Comparison of ENCODE assay signal across 11 cellular contexts in the genomic region with DNA sequence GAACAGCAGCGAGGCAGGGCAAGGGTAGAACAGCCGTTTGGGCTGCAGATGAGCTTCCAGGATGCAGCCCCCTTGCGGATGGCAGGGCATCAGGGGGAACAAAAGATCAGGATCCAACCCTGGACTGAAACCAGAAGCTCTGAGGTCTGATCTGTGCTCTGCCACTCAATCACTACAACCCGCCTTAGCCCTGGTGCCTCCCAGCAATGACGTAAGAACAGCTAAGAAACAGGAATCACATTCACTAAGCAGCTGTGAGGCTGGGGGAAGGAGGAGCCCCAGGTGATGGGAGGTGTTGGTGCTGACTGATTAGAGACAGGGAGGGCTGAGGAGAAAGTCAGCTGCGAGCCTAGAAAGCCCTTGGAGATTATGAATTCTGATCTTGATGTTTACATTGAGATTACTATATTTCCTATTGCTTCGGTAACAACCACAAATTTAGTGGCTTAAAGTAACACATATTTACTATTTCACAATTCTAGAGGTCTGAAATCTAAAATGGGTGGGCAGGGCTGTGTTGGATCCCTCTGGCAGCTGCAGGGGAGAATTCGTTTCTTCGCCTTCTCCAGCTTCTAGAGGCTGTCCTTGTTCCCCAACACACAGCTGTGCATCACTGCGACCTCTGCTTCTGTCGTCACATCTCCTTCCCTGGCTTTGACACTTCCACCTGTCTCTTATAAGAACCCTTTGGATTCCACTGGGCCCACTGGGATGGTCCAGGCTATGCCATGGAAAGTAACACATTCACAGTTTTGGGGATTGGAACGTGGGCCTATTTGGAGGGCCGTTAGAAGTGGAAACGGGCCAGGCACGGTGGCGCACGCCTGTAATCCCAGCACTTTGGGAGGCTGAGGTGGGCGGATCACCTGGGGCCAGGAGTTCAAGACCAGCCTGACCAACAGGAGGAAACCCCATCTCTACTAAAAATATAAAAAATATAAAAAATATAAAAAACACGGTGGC. TPM values are rescaled to one million over a fixed set of nuclear protein-coding genes. Genes with fewer than 3 reads are reported as not detected.
DNase-seq lines count a peak whose midpoint lies in the region; ATAC-seq and FAIRE-seq lines count a peak whose summit lies in the region.
"Had no signal": no experiment of that assay in that cellular context is flagged by ENCODE, and none has a peak within 500 bp of the region (broad histone marks: within the 10 kb centered on the region; RNA-seq: fewer than 3 reads in every experiment).

No MANE protein-coding gene starts in this region.

- H3K27me3 ChIP-seq in small intestine (ENCODE audit: control insufficient read depth in 2 of 2, insufficient read depth in 2 of 2, low read length in 2 of 2), result no peaks in the 10 kb centered on the region

- no peaks in the 10 kb centered on the region for H3K36me3 ChIP-seq in small intestine (ENCODE audit: control insufficient read depth in 2 of 2, insufficient read depth in 2 of 2, low read length in 2 of 2)

- peaks cover 5 to 6% of the 10 kb centered on the region in 2 donors for H3K4me1 ChIP-seq in small intestine (ENCODE audit: control insufficient read depth in 2 of 2, insufficient read depth in 1 of 2, low read depth in 1 of 2, low read length in 1 of 2)

- no peaks in the 10 kb centered on the region for H3K9me3 ChIP-seq in small intestine (ENCODE audit: control insufficient read depth, low read depth)

- peak; percentile 27 for DNase-seq in DMS79 treated with DMSO at 0.1 percent for 48 hours (lab: John Stamatoyannopoulos, UW)
- no peak for DNase-seq in DMS79 (lab: John Stamatoyannopoulos, UW)
- DNase-seq in NCI-H82 (lab: John Stamatoyannopoulos, UW), result peak; percentile 90
- peak; percentile 80 for DNase-seq in small intestine
- DNase-seq in AG08395 (ENCODE audit: low spot score), result no peak
- DNase-seq in NCI-H1694 treated with DMSO at 0.1 percent for 48 hours (lab: John Stamatoyannopoulos, UW), result no peak
- DNase-seq: 8988T, NCI-H2081 treated with DMSO at 0.1 percent for 48 hours had no signal

- ATAC-seq in esophagus mucosa (peak; percentile 68), HG03039 (IDR thresholded peaks at IDR 0.05; ENCODE audit: unreplicated experiment) (no peak)
- ATAC-seq: natural killer cell treated with Interleukin-12 subunit alpha and Interleukin-12 subunit beta and Interleukin-15 and Interleukin-18, amount 100 ng/mL, for 72 hours had no signal

- H3K4me3 ChIP-seq in small intestine (ENCODE audit: low read depth in 1 of 2, low read length in 2 of 2), result no peak overlapping the region

- no peak overlapping the region for H3K27ac ChIP-seq in small intestine (ENCODE audit: low read depth in 1 of 2, low read length in 1 of 2)

- no peak for FAIRE-seq in small intestine (lab: Jason Lieb, UNC)

- 57 to 69% (median 60%) methylated on average over 19 of the region's 19 CpGs for WGBS in small intestine, 3 donors

RNA-seq across cellular contexts. Expression of a gene that starts 6.1 kb away (rescaled TPM):
- total RNA-seq in esophagus mucosa, result 597 TPM
- 100 to 1,000 TPM in 1 of 3 donors, 10 to 100 TPM in 2; 46.2 to 296 (median 47.2) TPM for polyA plus RNA-seq in small intestine

Comparison
In these comparisons a context has a peak if more than half of its experiments do, and no peak if none do; other contexts are left out.
1. DNase-seq: peak in DMS79 treated with DMSO at 0.1 percent for 48 hours (single experiment), NCI-H82 (single experiment) and small intestine (single experiment); none in DMS79 (single experiment), AG08395 (single experiment) and NCI-H1694 treated with DMSO at 0.1 percent for 48 hours (single experiment).